Comparison of ENCODE assay signal across 16 cellular contexts in genomic region chr3:13615019-13615528, GRCh38.
DNase-seq lines count a peak whose midpoint lies in the region; ATAC-seq and TF ChIP-seq lines count a peak whose summit lies in the region.
"Had no signal": no experiment of that assay in that cellular context is flagged by ENCODE, and none has a peak within 500 bp of the region (broad histone marks: within the 10 kb centered on the region; RNA-seq: fewer than 3 reads in every experiment).

No MANE protein-coding gene starts in this region.

- no peaks in the 10 kb centered on the region for H3K4me1 Mint-ChIP-seq in activated T-cell treated with anti-CD3 and anti-CD28 coated beads, Interleukin-2, amount 50 U/mL, for 24 hours (ENCODE audit: low read depth)
- peaks cover 2% of the 10 kb centered on the region; the same call in 1 of the 3 replicates for H3K4me1 Mint-ChIP-seq in GM23338

- no peak overlapping the region for H2AFZ ChIP-seq in osteoblast (ENCODE audit: low read length)
- H2AFZ ChIP-seq in GM23338, result no peak overlapping the region

- H3K4me3 ChIP-seq in HEK293 (ENCODE audit: low read depth, low read length) (no peak overlapping the region), osteoblast (ENCODE audit: insufficient read depth, low read length) (no peak overlapping the region), aorta (ENCODE audit: low read length in 2 of 2) (no peak overlapping the region), GM23338 (no peak overlapping the region)
- H3K4me3 ChIP-seq: A549 had no signal

- H3K4me2 ChIP-seq in osteoblast (ENCODE audit: insufficient read depth, low read length) (no peak overlapping the region), GM23338 (no peak overlapping the region)
- H3K4me2 ChIP-seq: A549 had no signal

- CTCF ChIA-PET in HEK293 (lab: Yijun Ruan, JAX), result no interaction called here

- ATAC-seq in aorta (ENCODE audit: low FRiP score) (no peak), GM23338 (no peak)
- ATAC-seq: A549 had no signal

- peak; percentile 6 for DNase-seq in activated T-cell treated with anti-CD3 and anti-CD28 coated beads, Interleukin-2, amount 50 U/mL, for 1 hour
- no peak for DNase-seq in activated T-cell treated with anti-CD3 and anti-CD28 coated beads, Interleukin-2, amount 50 U/mL, for 24 hours
- DNase-seq in osteoblast (ENCODE audit: insufficient read length, low spot score, missing footprints) (peak; percentile 54), aorta (peak; percentile 18 to 44), GM23338 (ENCODE audit: low spot score) (no peak)
- no peak for DNase-seq in activated T-cell treated with anti-CD3 and anti-CD28 coated beads, Interleukin-2, amount 50 U/mL, for 48 hours
- DNase-seq: AML-193; Caco-2; CD4-positive, alpha-beta T cell; HCEC 1CT; HFFc6 had no signal

- H3K79me2 ChIP-seq in osteoblast (ENCODE audit: insufficient read depth, low read length), result no peaks in the 10 kb centered on the region
- no peaks in the 10 kb centered on the region for H3K79me2 ChIP-seq in GM23338 (replicated peaks; ENCODE audit: insufficient read depth)

- no peaks in the 10 kb centered on the region for H3K36me3 Mint-ChIP-seq in activated T-cell treated with anti-CD3 and anti-CD28 coated beads, Interleukin-2, amount 50 U/mL, for 24 hours (ENCODE audit: low read depth)
- peaks cover 8% of the 10 kb centered on the region for H3K36me3 Mint-ChIP-seq in GM23338 (ENCODE audit: low read depth)

- no peak overlapping the region for H3K4me3 Mint-ChIP-seq in activated T-cell treated with anti-CD3 and anti-CD28 coated beads, Interleukin-2, amount 50 U/mL, for 24 hours
- no peak overlapping the region for H3K4me3 Mint-ChIP-seq in GM23338
- H3K4me3 Mint-ChIP-seq: CD4-positive, alpha-beta T cell; HFFc6 had no signal

- no peaks in the 10 kb centered on the region for H3K9me3 ChIP-seq in HEK293 (ENCODE audit: control insufficient read depth, insufficient read depth, low read depth, low read length)
- H3K9me3 ChIP-seq in osteoblast (ENCODE audit: low read depth, low read length), result no peaks in the 10 kb centered on the region
- no peaks in the 10 kb centered on the region for H3K9me3 ChIP-seq in aorta (ENCODE audit: control insufficient read depth, low read length)
- H3K9me3 ChIP-seq: A549, Caco-2 had no signal

- peaks cover 3% of the 10 kb centered on the region for H3K27me3 Mint-ChIP-seq in activated T-cell treated with anti-CD3 and anti-CD28 coated beads, Interleukin-2, amount 50 U/mL, for 24 hours
- H3K27me3 Mint-ChIP-seq in GM23338 (ENCODE audit: insufficient read depth, low read depth, poor library complexity), result peaks cover 1% of the 10 kb centered on the region
- H3K27me3 Mint-ChIP-seq: CD4-positive, alpha-beta T cell had no signal

- no peaks in the 10 kb centered on the region for H3K4me1 ChIP-seq in HEK293 (ENCODE audit: control insufficient read depth, insufficient read depth, low read length)
- H3K4me1 ChIP-seq in osteoblast (ENCODE audit: insufficient read depth, low read length), result no peaks in the 10 kb centered on the region
- H3K4me1 ChIP-seq in aorta (ENCODE audit: control insufficient read depth in 1 of 2, insufficient read depth in 2 of 2, low read length in 2 of 2), result no peaks in the 10 kb centered on the region
- H3K4me1 ChIP-seq in GM23338 (ENCODE audit: insufficient read depth), result no peaks in the 10 kb centered on the region
- H3K4me1 ChIP-seq: A549, Caco-2 had no signal

- intact Hi-C loops in aorta (cut with DNase I), result no loop called here

- POLR2A ChIA-PET in HEK293 (lab: Yijun Ruan, JAX), result no interaction called here

- no peak overlapping the region for H3K27ac Mint-ChIP-seq in activated T-cell treated with anti-CD3 and anti-CD28 coated beads, Interleukin-2, amount 50 U/mL, for 24 hours
- H3K27ac Mint-ChIP-seq in GM23338, result no peak overlapping the region
- H3K27ac Mint-ChIP-seq: CD4-positive, alpha-beta T cell; HFFc6 had no signal

- H3K9me2 ChIP-seq in GM23338 (ENCODE audit: insufficient read depth), result 0 out of 2 replicates have a peak, but pooled peaks cover 9% of the 10 kb centered on the region

- no peak overlapping the region for H3K27ac ChIP-seq in HEK293 (ENCODE audit: extremely low read depth, low read depth, low read length)
- no peak overlapping the region for H3K27ac ChIP-seq in osteoblast (ENCODE audit: low read depth, low read length)
- no peak overlapping the region for H3K27ac ChIP-seq in aorta (ENCODE audit: low read depth in 1 of 2, low read length in 2 of 2)
- no peak overlapping the region for H3K27ac ChIP-seq in GM23338 (ENCODE audit: low read depth)
- H3K27ac ChIP-seq: 22Rv1, A549, C4-2B, HL-60 had no signal

- no peaks in the 10 kb centered on the region for H3F3A ChIP-seq in GM23338 (replicated peaks; ENCODE audit: low read depth)

- H3K36me3 ChIP-seq in HEK293 (ENCODE audit: control insufficient read depth in 2 of 2, insufficient read depth in 1 of 2, low read length in 2 of 2), result no peaks in the 10 kb centered on the region
- no peaks in the 10 kb centered on the region for H3K36me3 ChIP-seq in osteoblast (ENCODE audit: insufficient read depth, low read length)
- no peaks in the 10 kb centered on the region for H3K36me3 ChIP-seq in aorta (ENCODE audit: control insufficient read depth in 1 of 2, insufficient read depth in 2 of 2, low read length in 1 of 2)
- H3K36me3 ChIP-seq in GM23338 (ENCODE audit: insufficient read depth), result no peaks in the 10 kb centered on the region

- no peaks in the 10 kb centered on the region for H3K9me3 Mint-ChIP-seq in activated T-cell treated with anti-CD3 and anti-CD28 coated beads, Interleukin-2, amount 50 U/mL, for 24 hours
- no peaks in the 10 kb centered on the region; the same call in 2 of the 3 replicates for H3K9me3 Mint-ChIP-seq in GM23338

- WGBS in aorta, 2 donors, result 92 to 94% methylated on average over 4 of the region's 4 CpGs

- H4K20me1 ChIP-seq in osteoblast (ENCODE audit: insufficient read depth, low read length) (no peaks in the 10 kb centered on the region), GM23338 (replicated peaks; ENCODE audit: insufficient read depth) (no peaks in the 10 kb centered on the region)

- TF ChIP-seq CTCF in HEK293 (tag by site-specific recombination; IDR thresholded peaks at IDR 0.05) (no peak), osteoblast (IDR thresholded peaks at IDR 0.05; ENCODE audit: extremely low read depth, low read depth, low read length) (no peak), GM23338 (conservative IDR thresholded peaks at IDR 0.05; ENCODE audit: low read depth in 2 of 2) (no peak)

- H3K27me3 ChIP-seq in osteoblast (ENCODE audit: insufficient read depth, low read length) (no peaks in the 10 kb centered on the region), aorta (ENCODE audit: control insufficient read depth in 1 of 2, insufficient read depth in 2 of 2, low read length in 1 of 2) (no peaks in the 10 kb centered on the region), GM23338 (ENCODE audit: insufficient read depth) (no peaks in the 10 kb centered on the region)

TF ChIP-seq in HEK293, 187 proteins besides CTCF, POLR2A, EP300 and RAD21:
- TF ChIP-seq ZBTB20 (tag by site-specific recombination; IDR thresholded peaks at IDR 0.05) (no peak), ZBTB17 (tag by site-specific recombination; IDR thresholded peaks at IDR 0.05) (0 out of 2 replicates have a peak, but pooled peaks have one; percentile 72), ZNF433 (tag by site-specific recombination; IDR thresholded peaks at IDR 0.05; ENCODE audit: low read depth) (no peak)

TF ChIP-seq in GM23338, 12 proteins besides CTCF, POLR2A, EP300 and RAD21:
- TF ChIP-seq POLR2AphosphoS5 (IDR thresholded peaks at IDR 0.05; ENCODE audit: low read depth) (no peak), EZH2phosphoT487 (IDR thresholded peaks at IDR 0.05; ENCODE audit: unreplicated experiment) (no peak), EZH2 (IDR thresholded peaks at IDR 0.05; ENCODE audit: low read depth, unreplicated experiment) (no peak), STAT1 (IDR thresholded peaks at IDR 0.05; ENCODE audit: unreplicated experiment) (no peak), ZNF331 (CRISPR knock-in tag; IDR thresholded peaks at IDR 0.05; ENCODE audit: low read depth) (no peak), CREB1 (CRISPR knock-in tag; IDR thresholded peaks at IDR 0.05; ENCODE audit: low read depth) (no peak), ETS1 (IDR thresholded peaks at IDR 0.05) (no peak), ZNF114 (CRISPR knock-in tag; IDR thresholded peaks at IDR 0.05) (no peak)

Comparison
In these comparisons a context has a peak if more than half of its experiments do, and no peak if none do; other contexts are left out.
1. DNase-seq: peak in activated T-cell treated with anti-CD3 and anti-CD28 coated beads, Interleukin-2, amount 50 U/mL, for 1 hour (single experiment), osteoblast (single experiment) and aorta (2 of 2); none in activated T-cell treated with anti-CD3 and anti-CD28 coated beads, Interleukin-2, amount 50 U/mL, for 24 hours (single experiment), activated T-cell treated with anti-CD3 and anti-CD28 coated beads, Interleukin-2, amount 50 U/mL, for 48 hours (0 of 2) and GM23338 (single experiment).